8 cellular contexts compared by ENCODE assay signal in genomic region chr13:19634129-19634740, GRCh38. TPM values are rescaled to one million over a fixed set of nuclear protein-coding genes. Genes with fewer than 3 reads are reported as not detected.
DNase-seq lines count a peak whose midpoint lies in the region; ATAC-seq, FAIRE-seq and TF ChIP-seq lines count a peak whose summit lies in the region.

No MANE protein-coding gene starts in this region.

- peak overlapping the region; percentile 82 for H3K4me2 ChIP-seq in SU-DHL-6 (ENCODE audit: low read depth, low read length, poor library complexity, severe bottlenecking)

- 0 out of 2 replicates have a peak, but pooled peaks cover 3% of the 10 kb centered on the region for H3F3A ChIP-seq in SU-DHL-6 (ENCODE audit: insufficient read depth)

- H3K79me2 ChIP-seq in SU-DHL-6 (ENCODE audit: insufficient read depth, low read length), result peaks cover 58% of the 10 kb centered on the region

- H3K27ac ChIP-seq in SU-DHL-6 (ENCODE audit: low read depth, low read length) (0 out of 2 replicates have a peak overlapping the region, but pooled peaks have one; percentile 40), esophagus (ENCODE audit: low read depth in 2 of 2, low read length in 1 of 2) (peak overlapping the region; percentile 74 to 95), muscle layer of colon (ENCODE audit: low read depth, low read length) (peak overlapping the region; percentile 89)

- no peak for FAIRE-seq in GM12892 (lab: Jason Lieb, UNC)

- no peaks in the 10 kb centered on the region for H3K4me1 ChIP-seq in esophagus (ENCODE audit: control insufficient read depth in 2 of 2, insufficient read depth in 2 of 2, low read length in 1 of 2)
- H3K4me1 ChIP-seq in muscle layer of colon (ENCODE audit: insufficient read depth, low read length), result peaks cover 19% of the 10 kb centered on the region

- 0 to 1% methylated on average over 14 of the region's 14 CpGs for WGBS in esophagus, 2 donors

- H3K9me3 ChIP-seq in SU-DHL-6 (ENCODE audit: insufficient read depth, low read length) (no peaks in the 10 kb centered on the region), esophagus (ENCODE audit: control insufficient read depth in 2 of 2, insufficient read depth in 1 of 2, low read depth in 1 of 2, low read length in 1 of 2) (no peaks in the 10 kb centered on the region), muscle layer of colon (ENCODE audit: low read length) (no peaks in the 10 kb centered on the region)

- peaks cover 10% of the 10 kb centered on the region; the same call in 1 of the 2 replicates for H4K20me1 ChIP-seq in SU-DHL-6 (ENCODE audit: low read depth, low read length)

- TF ChIP-seq CTCF in SU-DHL-6 (IDR thresholded peaks at IDR 0.05; ENCODE audit: insufficient read depth, low read length, poor library complexity, severe bottlenecking), result no peak

- no peak for TF ChIP-seq POLR2A in GM12892 (IDR thresholded peaks at IDR 0.05; ENCODE audit: low read depth, low read length)

- H3K9me2 ChIP-seq in SU-DHL-6 (replicated peaks; ENCODE audit: insufficient read depth, low read length), result no peaks in the 10 kb centered on the region

- intact Hi-C loops in Right ventricle myocardium inferior (cut with DNase I), result loop anchor here (5.0 kb wide), 1 partner anchor 323 kb away; the partner anchor contains the start of gene ZMYM2
- intact Hi-C loops in cardiac septum (cut with DNase I), result loop anchor here (5.0 to 10.0 kb wide), 3 partner anchors 148 to 323 kb away; partner anchors contain the start of genes PSPC1, ZMYM2 and ZMYM5

- H2AFZ ChIP-seq in SU-DHL-6 (ENCODE audit: low read depth, low read length, severe bottlenecking), result peak overlapping the region; percentile 85

- DNase-seq in Right ventricle myocardium inferior (ENCODE audit: missing footprints), result no peak
- DNase-seq in cardiac septum (ENCODE audit: low spot score), result no peak
- no peak for DNase-seq in central memory CD4-positive, alpha-beta T cell
- DNase-seq in GM12892 (ENCODE audit: insufficient read length), result no peak

- peak overlapping the region; percentile 87 for H3K9ac ChIP-seq in SU-DHL-6 (ENCODE audit: low read length)
- H3K9ac ChIP-seq in muscle layer of colon (ENCODE audit: low read length), result peak overlapping the region; percentile 57

- H3K36me3 ChIP-seq in SU-DHL-6 (ENCODE audit: low read length) (no peaks in the 10 kb centered on the region), esophagus (ENCODE audit: control insufficient read depth in 2 of 2, insufficient read depth in 2 of 2, low read length in 1 of 2) (no peaks in the 10 kb centered on the region), muscle layer of colon (ENCODE audit: insufficient read depth, low read length) (no peaks in the 10 kb centered on the region)

- ATAC-seq in Right ventricle myocardium inferior (peak; percentile 38), HG03108 (IDR thresholded peaks at IDR 0.05; ENCODE audit: unreplicated experiment) (peak; percentile 15)

- H3K4me3 ChIP-seq in SU-DHL-6 (ENCODE audit: insufficient read depth, low read length, poor library complexity, severe bottlenecking) (peak overlapping the region; percentile 96), esophagus (ENCODE audit: low read depth in 1 of 2, low read length in 2 of 2) (peak overlapping the region; percentile 81 to 98), muscle layer of colon (ENCODE audit: low read depth in 1 of 2, low read length in 2 of 2) (peak overlapping the region; percentile 81 to 93)

- H3K27me3 ChIP-seq in SU-DHL-6 (ENCODE audit: low read length) (no peaks in the 10 kb centered on the region), esophagus (ENCODE audit: control insufficient read depth in 1 of 2, insufficient read depth in 2 of 2, low read length in 2 of 2) (no peaks in the 10 kb centered on the region), muscle layer of colon (ENCODE audit: control insufficient read depth in 1 of 2, insufficient read depth in 2 of 2, low read length in 2 of 2) (no peaks in the 10 kb centered on the region)

RNA-seq across cellular contexts. Expression of gene MPHOSPH8, which starts 0.8 kb away (rescaled TPM):
- 25.0 TPM for total RNA-seq in Right ventricle myocardium inferior
- total RNA-seq in cardiac septum, result 34.1 TPM
- 10 to 100 TPM; 13.1 to 21.1 TPM for polyA plus RNA-seq in esophagus
- 36.7 TPM for polyA plus RNA-seq in GM12892 (2012; ENCODE audit: missing spikeins)
